8 cellular contexts compared by ENCODE assay signal in genomic region chr19:58278156-58279041, GRCh38. TPM values are rescaled to one million over a fixed set of nuclear protein-coding genes. Genes with fewer than 3 reads are reported as not detected.
DNase-seq lines count a peak whose midpoint lies in the region; ATAC-seq, FAIRE-seq and TF ChIP-seq lines count a peak whose summit lies in the region.

Gene ZNF8, plus strand, starts transcription at chr19:58278955. Its CDS starts 127 bp downstream, at chr19:58279082.

- CTCF ChIA-PET in HepG2 (lab: Yijun Ruan, JAX; ENCODE audit: low intra/inter-chr PET ratio, low total read pairs), result no interaction called here

- peaks cover 20% of the 10 kb centered on the region for H3K4me1 ChIP-seq in CD4-positive, CD25-positive, alpha-beta regulatory T cell (ENCODE audit: control insufficient read depth, insufficient read depth, low read length, poor library complexity, severe bottlenecking)
- peaks cover 37% of the 10 kb centered on the region for H3K4me1 ChIP-seq in HepG2 (ENCODE audit: insufficient read depth, low read length)

- peak within 1 kb of the TSS; percentile 89 to 99 (median 96) for H3K4me3 Mint-ChIP-seq in CD4-positive, CD25-positive, alpha-beta regulatory T cell

- H3K9ac ChIP-seq in HepG2 (ENCODE audit: insufficient read depth, low read depth, low read length), result peak within 1 kb of the TSS; percentile 93

- H3K4me3 ChIP-seq in CD4-positive, CD25-positive, alpha-beta regulatory T cell (ENCODE audit: low read depth, low read length), result peak within 1 kb of the TSS; percentile 90
- peak within 1 kb of the TSS; percentile 94 to 96 (median 96) for H3K4me3 ChIP-seq in HepG2 (replicated peaks in 1 of 3; ENCODE audit: insufficient read depth in 1 of 3, low read depth in 2 of 3, low read length in 3 of 3)

- POLR2A ChIA-PET in HepG2 (lab: Yijun Ruan, JAX), result interaction anchor here (0.6 to 1.7 kb wide), 13 partner anchors 9 to 296 kb away, joined by 3 to 15 read pairs (median 4); partner anchors contain the start of genes ERVK3-1, ZNF274, ZNF497 and ZNF544

- peaks cover 19 to 62% (median 29%) of the 10 kb centered on the region in 4 donors for H3K4me1 Mint-ChIP-seq in CD4-positive, CD25-positive, alpha-beta regulatory T cell

- no peaks in the 10 kb centered on the region for H3K27me3 Mint-ChIP-seq in CD4-positive, CD25-positive, alpha-beta regulatory T cell

- peak; percentile 98 to 99 for ATAC-seq in CD4-positive, CD25-positive, alpha-beta regulatory T cell (ENCODE audit: low read depth in 2 of 2)
- ATAC-seq in GM19438 (IDR thresholded peaks at IDR 0.05; ENCODE audit: low read depth, unreplicated experiment), result peak; percentile 94
- peak; percentile 91 for ATAC-seq in HG03571 (IDR thresholded peaks at IDR 0.05; ENCODE audit: unreplicated experiment)
- peak; percentile 97 for ATAC-seq in HepG2

- peaks cover 24 to 26% of the 10 kb centered on the region in 2 experiments for H3K9me3 ChIP-seq in CD4-positive, CD25-positive, alpha-beta regulatory T cell (ENCODE audit: control insufficient read depth in 2 of 2, low read length in 2 of 2)
- H3K9me3 ChIP-seq in HepG2 (ENCODE audit: low read length), result no peaks in the 10 kb centered on the region; the same call in 1 of the 2 replicates

- peak within 1 kb of the TSS; percentile 95 to 99 (median 95) for H3K27ac Mint-ChIP-seq in CD4-positive, CD25-positive, alpha-beta regulatory T cell

- intact Hi-C loops in HepG2 (cut with micrococcal nuclease; ENCODE audit: unreplicated experiment), result loop anchor here (1.0 kb wide), 2 partner anchors 27 to 95 kb away; partner anchors contain the start of genes ERVK3-1 and ZNF274

- FAIRE-seq in HepG2 (lab: Jason Lieb, UNC), result peak; percentile 98

- H3K9me3 Mint-ChIP-seq in CD4-positive, CD25-positive, alpha-beta regulatory T cell, result peaks cover 0 to 25% (median 12%) of the 10 kb centered on the region in 7 donors

- 0 out of 4 replicates have a peak, but pooled peaks of 1 of the 2 experiments have one; percentile 17 for TF ChIP-seq EP300 in HepG2 (IDR thresholded peaks at IDR 0.05; ENCODE audit: low read depth in 2 of 2, low read length in 2 of 2)
- TF ChIP-seq EP300 in HepG2 (CRISPR knock-in tag; IDR thresholded peaks at IDR 0.05; ENCODE audit: borderline replicate concordance), result no peak; the same call in 1 of the 2 replicates

- peaks cover 31% of the 10 kb centered on the region for H3K36me3 Mint-ChIP-seq in CD4-positive, CD25-positive, alpha-beta regulatory T cell

- peak; percentile 92 to 98 (median 93) for DNase-seq in CD4-positive, CD25-positive, alpha-beta regulatory T cell
- DNase-seq in NCI-H774 (lab: John Stamatoyannopoulos, UW) (peak; percentile 99), dermis blood vessel endothelial cell (peak; percentile 99), HepG2 (ENCODE audit: low spot score) (peak; percentile 97)
- DNase-seq in activated CD4-positive, alpha-beta T cell treated with anti-CD3 and anti-CD28 coated beads, Interleukin-2, amount 50 U/mL, for 48 hours, result peak; percentile 97 to 98
- peak; percentile 96 for DNase-seq in stimulated activated CD4-positive, alpha-beta T cell treated with anti-CD3 and anti-CD28 coated beads, Interleukin-2, amount 100 ng/mL, for 48 hours

- no peaks in the 10 kb centered on the region for H4K20me1 ChIP-seq in HepG2 (ENCODE audit: insufficient read depth, low read length)

- peaks cover 21% of the 10 kb centered on the region for H3K36me3 ChIP-seq in CD4-positive, CD25-positive, alpha-beta regulatory T cell (ENCODE audit: control insufficient read depth, insufficient read depth, low read length)
- H3K36me3 ChIP-seq in HepG2 (replicated peaks in 1 of 2; ENCODE audit: control insufficient read depth in 1 of 2, insufficient read depth in 2 of 2, low read length in 2 of 2), result peaks cover 4 to 7% of the 10 kb centered on the region in 2 experiments; a peak in 4 of 5 replicates

- under 1% methylated on average over 26 of the region's 54 CpGs for WGBS in HepG2 (ENCODE audit: low lambda C conversion rate)

- TF ChIP-seq POLR2A in HepG2 (IDR thresholded peaks at IDR 0.05; ENCODE audit: insufficient read depth in 1 of 2, low read depth in 2 of 2, low read length in 2 of 2), result peak; percentile 81 to 88

- H3K27me3 ChIP-seq in CD4-positive, CD25-positive, alpha-beta regulatory T cell (ENCODE audit: control insufficient read depth, insufficient read depth, low read length), result no peaks in the 10 kb centered on the region
- H3K27me3 ChIP-seq in HepG2 (ENCODE audit: control insufficient read depth in 1 of 2, insufficient read depth in 2 of 2, low read length in 2 of 2), result no peaks in the 10 kb centered on the region; a peak in 1 of 5 replicates

- no TSS peak for BruUV-seq in HepG2 (replicated peaks; lab: Mats Ljungman, UMichigan)

- peak within 1 kb of the TSS; percentile 95 for H3K4me2 ChIP-seq in HepG2 (ENCODE audit: low read depth, low read length)

- H3K79me2 ChIP-seq in HepG2 (ENCODE audit: insufficient read depth, low read length), result peaks cover 47% of the 10 kb centered on the region

- H3K27ac ChIP-seq in CD4-positive, CD25-positive, alpha-beta regulatory T cell (ENCODE audit: insufficient read depth, low read length, poor library complexity, severe bottlenecking), result peak within 1 kb of the TSS; percentile 70
- H3K27ac ChIP-seq in HepG2 (ENCODE audit: extremely low read length, insufficient read depth, low read length), result peak within 1 kb of the TSS; percentile 85

- in situ Hi-C loops in HepG2 (cut with HindIII; ENCODE audit: extremely low pct_ligation_motif_present, low pct_unique_long_range_greater_than_20kb), result no loop called here

- no peak for TF ChIP-seq RAD21 in HepG2 (CRISPR knock-in tag; IDR thresholded peaks at IDR 0.05)

- peak within 1 kb of the TSS; percentile 87 for H2AFZ ChIP-seq in HepG2 (ENCODE audit: low read length)

- TF ChIP-seq CTCF in HepG2 (CRISPR knock-in tag; IDR thresholded peaks at IDR 0.05), result peak; percentile 35; the same call in 1 of the 2 replicates

TF ChIP-seq in HepG2, 621 proteins besides CTCF, POLR2A, EP300 and RAD21 (continues in another document):
- TF ChIP-seq TSC22D2 (CRISPR knock-in tag; IDR thresholded peaks at IDR 0.05; ENCODE audit: borderline replicate concordance) (no peak; the same call in 1 of the 2 replicates), ARNT2 (CRISPR knock-in tag; IDR thresholded peaks at IDR 0.05; ENCODE audit: low read depth) (peak; percentile 81), CCAR2 (optimal IDR thresholded peaks at IDR 0.05; ENCODE audit: low read depth, low read length) (no peak), ZFP91 (CRISPR knock-in tag; IDR thresholded peaks at IDR 0.05; ENCODE audit: borderline replicate concordance) (no peak), PHF5A (CRISPR knock-in tag; IDR thresholded peaks at IDR 0.05; ENCODE audit: low read depth, unreplicated experiment) (peak; percentile 69), SRY (CRISPR knock-in tag; IDR thresholded peaks at IDR 0.05) (peak; percentile 34; the same call in 1 of the 2 replicates), MEIS1 (CRISPR knock-in tag; IDR thresholded peaks at IDR 0.05; ENCODE audit: borderline replicate concordance) (no peak; the same call in 1 of the 2 replicates), NCOA2 (CRISPR knock-in tag; IDR thresholded peaks at IDR 0.05) (peak; percentile 6; the same call in 1 of the 2 replicates), ZNF484 (CRISPR knock-in tag; IDR thresholded peaks at IDR 0.05; ENCODE audit: borderline replicate concordance, low read depth) (no peak; the same call in 1 of the 2 replicates), ZNF143 (CRISPR knock-in tag; IDR thresholded peaks at IDR 0.05) (peak; percentile 95), GATA4 (IDR thresholded peaks at IDR 0.05; ENCODE audit: borderline replicate concordance, low read depth) (peak; percentile 40; the same call in 1 of the 2 replicates)

RNA-seq across cellular contexts. Expression of gene ZNF8, which starts in this region (rescaled TPM):
- 6.7 TPM for total RNA-seq in CD4-positive, CD25-positive, alpha-beta regulatory T cell
- polyA plus RNA-seq in CD4-positive, CD25-positive, alpha-beta regulatory T cell, result under 1 TPM; 0.33 to 0.87 (median 0.61) TPM
- total RNA-seq in dermis blood vessel endothelial cell (5.6 and 6.1 TPM in 2 replicates), HepG2 (2016; rRNA removed; fragmentation: Illumina TruSeq; extraction: Trizol) (3.3 and 3.7 TPM in 2 replicates)
- total RNA-seq in HepG2 (2016; cell fraction: cytosol; rRNA removed; fragmentation: Illumina TruSeq; extraction: Trizol; ENCODE audit: low read depth), result 0.71 and 0.79 TPM in 2 replicates
- total RNA-seq in HepG2 (2016; cell fraction: insoluble cytoplasmic fraction; rRNA removed; fragmentation: Illumina TruSeq; extraction: Trizol), result 3.4 TPM in 2 replicates
- 2.0 and 2.4 TPM in 2 replicates for total RNA-seq in HepG2 (2016; cell fraction: membrane; rRNA removed; fragmentation: Illumina TruSeq; extraction: Trizol)
- 3.9 and 4.3 TPM in 2 replicates for total RNA-seq in HepG2 (2016; cell fraction: nucleus; rRNA removed; fragmentation: Illumina TruSeq; extraction: Trizol)
- 3.0 and 3.1 TPM in 2 replicates for polyA plus RNA-seq in HepG2 (2011; rRNA removed)
- 1.5 and 1.8 TPM in 2 replicates for polyA plus RNA-seq in HepG2 (2011; cell fraction: cytosol; rRNA removed)
- 6.2 and 6.6 TPM in 2 replicates for polyA plus RNA-seq in HepG2 (2011; cell fraction: nucleus; rRNA removed)
- polyA plus RNA-seq in HepG2 (2012), result 1.3 and 1.6 TPM in 2 replicates
- polyA plus RNA-seq in HepG2 (2016; cell fraction: cytosol; fragmentation: Illumina TruSeq; extraction: Trizol; ENCODE audit: low read depth), result 0.17 and 0.19 TPM in 2 replicates
- polyA plus RNA-seq in HepG2 (2016; cell fraction: insoluble cytoplasmic fraction; fragmentation: Illumina TruSeq; extraction: Trizol; ENCODE audit: low read depth), result 1.3 and 1.5 TPM in 2 replicates
- 0.41 and 0.56 TPM in 2 replicates for polyA plus RNA-seq in HepG2 (2016; cell fraction: membrane; fragmentation: Illumina TruSeq; extraction: Trizol; ENCODE audit: low read depth)
- polyA plus RNA-seq in HepG2 (2016; cell fraction: nucleus; fragmentation: Illumina TruSeq; extraction: Trizol; ENCODE audit: insufficient read depth, low read depth), result 5.9 and 6.4 TPM in 2 replicates
- 8.3 and 10.4 TPM in 2 replicates for polyA minus RNA-seq in HepG2 (2011; rRNA and poly(A)+ RNA removed; ENCODE audit: low replicate concordance)
- polyA minus RNA-seq in HepG2 (2011; cell fraction: cytosol; rRNA and poly(A)+ RNA removed), result 4.0 and 4.8 TPM in 2 replicates
- 6.6 and 6.8 TPM in 2 replicates for polyA minus RNA-seq in HepG2 (2011; cell fraction: nucleus; rRNA and poly(A)+ RNA removed)

Comparison
In these comparisons a context has a peak if more than half of its experiments do, and no peak if none do; other contexts are left out.
1. Peak in every context shown above with its lines: DNase-seq, ATAC-seq, H3K4me3 ChIP-seq and H3K27ac ChIP-seq.